15 cellular contexts compared by ENCODE assay signal in genomic region chr5:61010759-61011460, GRCh38.
DNase-seq lines count a peak whose midpoint lies in the region; ATAC-seq and TF ChIP-seq lines count a peak whose summit lies in the region.
"Had no signal": no experiment of that assay in that cellular context is flagged by ENCODE, and none has a peak within 500 bp of the region (broad histone marks: within the 10 kb centered on the region; RNA-seq: fewer than 3 reads in every experiment).

No MANE protein-coding gene starts in this region.

- peak; percentile 37 for TF ChIP-seq CTCF in cardiac fibroblast (IDR thresholded peaks at IDR 0.05; ENCODE audit: low read depth, low read length)

- DNase-seq in COLO668 (lab: John Stamatoyannopoulos, UW; ENCODE audit: unreplicated experiment) (peak; percentile 0), LHCN-M2 (ENCODE audit: low read depth) (peak; percentile 27), cardiac fibroblast (ENCODE audit: low read depth in 2 of 2) (peak; percentile 19 to 34), left colon (no peak), amniotic stem cell (lab: John Stamatoyannopoulos, UW) (no peak), NCI-H2171 treated with DMSO at 0.1 percent for 48 hours (lab: John Stamatoyannopoulos, UW) (no peak), DMS79 treated with DMSO at 0.1 percent for 48 hours (lab: John Stamatoyannopoulos, UW) (no peak)
- DNase-seq: NCI-H1105; NCI-H510A treated with DMSO at 0.1 percent for 48 hours; ovary; stimulated activated CD4-positive, alpha-beta T cell treated with anti-CD3 and anti-CD28 coated beads, Interleukin-1b, Interleukin-23, amount 100 ng/mL, for 48 hours; stimulated activated naive CD4-positive, alpha-beta T cell treated with Interleukin-2 at 50 U/mL for 16 hours had no signal

- intact Hi-C loops in left colon (cut with DNase I, micrococcal nuclease): no loop called here

- H3K4me3 ChIP-seq in cardiac fibroblast (replicated peaks in 1 of 2; ENCODE audit: low read depth in 2 of 2, low read length in 2 of 2): no peak overlapping the region
- H3K4me3 ChIP-seq: lung, ovary had no signal

- ATAC-seq in left colon (peak; percentile 29), HG03045 (IDR thresholded peaks at IDR 0.05; ENCODE audit: unreplicated experiment) (no peak)
- ATAC-seq: activated CD4-positive, CD25-positive, alpha-beta regulatory T cell treated with anti-CD3 and anti-CD28 coated beads, Interleukin-2, amount 50 U/mL, for 24 hours had no signal

Comparison
In these comparisons a context has a peak if more than half of its experiments do, and no peak if none do; other contexts are left out.
1. DNase-seq: peak in COLO668 (single experiment), LHCN-M2 (single experiment) and cardiac fibroblast (2 of 2); none in left colon (0 of 2), amniotic stem cell (single experiment), NCI-H2171 treated with DMSO at 0.1 percent for 48 hours (single experiment) and DMS79 treated with DMSO at 0.1 percent for 48 hours (single experiment).